ENCODE assay signal across 1 cellular context in genomic region chr5:53367727-53368126, GRCh38.
TF ChIP-seq lines count a peak whose summit lies in the region.

No MANE protein-coding gene starts in this region.

TF ChIP-seq in SK-N-SH treated with all-trans-retinoic acid at 6 μM for 48 hours, 23 proteins besides CTCF, POLR2A, EP300 and RAD21 (continued from another document):
- TF ChIP-seq TSHZ2 (CRISPR knock-in tag; IDR thresholded peaks at IDR 0.05) (no peak), BACH2 (CRISPR knock-in tag; IDR thresholded peaks at IDR 0.05; ENCODE audit: borderline replicate concordance) (no peak), ZNF8 (CRISPR knock-in tag; IDR thresholded peaks at IDR 0.05) (no peak), GLIS3 (CRISPR knock-in tag; IDR thresholded peaks at IDR 0.05) (no peak), CREB5 (CRISPR knock-in tag; IDR thresholded peaks at IDR 0.05; ENCODE audit: low read depth) (no peak), PPARA (CRISPR knock-in tag; IDR thresholded peaks at IDR 0.05; ENCODE audit: borderline replicate concordance) (no peak)
